ENCODE assay signal across 23 cellular contexts in genomic region chr5:173817561-173817960, GRCh38.
DNase-seq lines count a peak whose midpoint lies in the region; ATAC-seq and TF ChIP-seq lines count a peak whose summit lies in the region.
"Had no signal": no experiment of that assay in that cellular context is flagged by ENCODE, and none has a peak within 500 bp of the region (broad histone marks: within the 10 kb centered on the region; RNA-seq: fewer than 3 reads in every experiment).

No MANE protein-coding gene starts in this region.

- no peaks in the 10 kb centered on the region for H3K9me2 ChIP-seq in Karpas-422 (replicated peaks; ENCODE audit: insufficient read depth, low read length)
- no peaks in the 10 kb centered on the region for H3K9me2 ChIP-seq in SU-DHL-6 (replicated peaks; ENCODE audit: insufficient read depth, low read length)
- H3K9me2 ChIP-seq in neural cell (ENCODE audit: insufficient read depth, low read length): no peaks in the 10 kb centered on the region

- H3K9me3 Mint-ChIP-seq in activated T-helper 2 cell treated with anti-CD3 and anti-CD28 coated beads, Interferon-gamma antibody, Interleukin-2, Interleukin-4, amounts not matched to agents 10 μg/mL and 5 μg/mL and 100 μg/mL, durations not matched to agents 14 hours and 24 hours and 36 hours: no peaks in the 10 kb centered on the region

- H3K27me3 ChIP-seq in BLaER1 (no peaks in the 10 kb centered on the region), Karpas-422 (ENCODE audit: low read length) (no peaks in the 10 kb centered on the region), SU-DHL-6 (ENCODE audit: low read length) (no peaks in the 10 kb centered on the region), neural cell (ENCODE audit: insufficient read depth, low read depth, low read length) (no peaks in the 10 kb centered on the region), uterus (no peaks in the 10 kb centered on the region)

- H3K4me3 ChIP-seq in BLaER1 (no peak overlapping the region), Karpas-422 (ENCODE audit: low read length) (no peak overlapping the region), SU-DHL-6 (ENCODE audit: insufficient read depth, low read length, poor library complexity, severe bottlenecking) (no peak overlapping the region), neural cell (ENCODE audit: low read length) (peak overlapping the region; percentile 37), uterus (no peak overlapping the region)
- H3K4me3 ChIP-seq: GM23248, HAP-1, SK-N-MC had no signal

- no peak overlapping the region for H3K27ac ChIP-seq in BLaER1
- H3K27ac ChIP-seq in Karpas-422 (ENCODE audit: low read length): no peak overlapping the region
- H3K27ac ChIP-seq in SU-DHL-6 (ENCODE audit: low read depth, low read length): peak overlapping the region; percentile 70
- H3K27ac ChIP-seq in neural cell (ENCODE audit: low read length): peak overlapping the region; percentile 90
- H3K27ac ChIP-seq in uterus: no peak overlapping the region
- H3K27ac ChIP-seq: GM23248, SK-N-MC had no signal

- H4K20me1 ChIP-seq in BLaER1: no peaks in the 10 kb centered on the region
- no peaks in the 10 kb centered on the region for H4K20me1 ChIP-seq in Karpas-422 (ENCODE audit: insufficient read depth, low read depth, low read length)
- no peaks in the 10 kb centered on the region for H4K20me1 ChIP-seq in SU-DHL-6 (ENCODE audit: low read depth, low read length)
- no peaks in the 10 kb centered on the region for H4K20me1 ChIP-seq in neural cell (ENCODE audit: insufficient read depth)

- H3K79me2 ChIP-seq in Karpas-422 (ENCODE audit: low read length) (no peaks in the 10 kb centered on the region), SU-DHL-6 (ENCODE audit: insufficient read depth, low read length) (no peaks in the 10 kb centered on the region), neural cell (replicated peaks; ENCODE audit: insufficient read depth, low read length) (no peaks in the 10 kb centered on the region)

- H3K9me3 ChIP-seq in BLaER1: peaks cover 14% of the 10 kb centered on the region
- H3K9me3 ChIP-seq in Karpas-422 (ENCODE audit: low read length): no peaks in the 10 kb centered on the region
- peaks cover under 1% of the 10 kb centered on the region; the same call in 1 of the 2 replicates for H3K9me3 ChIP-seq in SU-DHL-6 (ENCODE audit: insufficient read depth, low read length)
- H3K9me3 ChIP-seq in neural cell (ENCODE audit: low read length): no peaks in the 10 kb centered on the region
- H3K9me3 ChIP-seq in uterus: no peaks in the 10 kb centered on the region
- H3K9me3 ChIP-seq: HAP-1 had no signal

- H3K36me3 ChIP-seq in BLaER1 (no peaks in the 10 kb centered on the region), Karpas-422 (ENCODE audit: insufficient read depth, low read length) (no peaks in the 10 kb centered on the region), SU-DHL-6 (ENCODE audit: low read length) (no peaks in the 10 kb centered on the region), neural cell (ENCODE audit: insufficient read depth, low read length) (no peaks in the 10 kb centered on the region), uterus (no peaks in the 10 kb centered on the region)
- H3K36me3 ChIP-seq: HAP-1 had no signal

- TF ChIP-seq RAD21 in neural cell (conservative IDR thresholded peaks at IDR 0.05): no peak

- H3K4me1 ChIP-seq in BLaER1: peaks cover 32% of the 10 kb centered on the region
- peaks cover 45% of the 10 kb centered on the region for H3K4me1 ChIP-seq in Karpas-422 (ENCODE audit: low read length)
- H3K4me1 ChIP-seq in uterus: no peaks in the 10 kb centered on the region

- H3K4me2 ChIP-seq in BLaER1 (peak overlapping the region; percentile 66), Karpas-422 (ENCODE audit: low read depth, low read length, poor library complexity, severe bottlenecking) (peak overlapping the region; percentile 27), SU-DHL-6 (ENCODE audit: low read depth, low read length, poor library complexity, severe bottlenecking) (peak overlapping the region; percentile 8), neural cell (ENCODE audit: low read length) (no peak overlapping the region)

- TF ChIP-seq POLR2A in uterus (IDR thresholded peaks at IDR 0.05): no peak

- no peak overlapping the region for H3K4me3 Mint-ChIP-seq in activated T-helper 2 cell treated with anti-CD3 and anti-CD28 coated beads, Interferon-gamma antibody, Interleukin-2, Interleukin-4, amounts not matched to agents 10 μg/mL and 5 μg/mL and 100 μg/mL, durations not matched to agents 14 hours and 24 hours and 36 hours (ENCODE audit: low read depth)

- no peak for TF ChIP-seq EP300 in neural cell (conservative IDR thresholded peaks at IDR 0.05; ENCODE audit: poor library complexity, severe bottlenecking)

- H3K4me1 Mint-ChIP-seq in activated T-helper 2 cell treated with anti-CD3 and anti-CD28 coated beads, Interferon-gamma antibody, Interleukin-2, Interleukin-4, amounts not matched to agents 10 μg/mL and 5 μg/mL and 100 μg/mL, durations not matched to agents 14 hours and 24 hours and 36 hours (ENCODE audit: low read depth): peaks cover 10% of the 10 kb centered on the region

- H3K9ac ChIP-seq in BLaER1: no peak overlapping the region
- H3K9ac ChIP-seq in Karpas-422 (ENCODE audit: low read length): no peak overlapping the region
- H3K9ac ChIP-seq in SU-DHL-6 (ENCODE audit: low read length): peak overlapping the region; percentile 11; the same call in 1 of the 2 replicates
- H3K9ac ChIP-seq in neural cell (ENCODE audit: low read length): peak overlapping the region; percentile 51
- H3K9ac ChIP-seq: GM23248 had no signal

- H2AFZ ChIP-seq in Karpas-422 (ENCODE audit: low read length) (no peak overlapping the region; the same call in 1 of the 2 replicates), SU-DHL-6 (ENCODE audit: low read depth, low read length, severe bottlenecking) (no peak overlapping the region), neural cell (ENCODE audit: low read depth, low read length) (no peak overlapping the region)
- H2AFZ ChIP-seq: GM23248 had no signal

- H3K36me3 Mint-ChIP-seq in activated T-helper 2 cell treated with anti-CD3 and anti-CD28 coated beads, Interferon-gamma antibody, Interleukin-2, Interleukin-4, amounts not matched to agents 10 μg/mL and 5 μg/mL and 100 μg/mL, durations not matched to agents 14 hours and 24 hours and 36 hours (ENCODE audit: low read depth): no peaks in the 10 kb centered on the region

- no peak overlapping the region for H3K27ac Mint-ChIP-seq in activated T-helper 2 cell treated with anti-CD3 and anti-CD28 coated beads, Interferon-gamma antibody, Interleukin-2, Interleukin-4, amounts not matched to agents 10 μg/mL and 5 μg/mL and 100 μg/mL, durations not matched to agents 14 hours and 24 hours and 36 hours

- DNase-seq in Karpas-422 (peak; percentile 50), NCI-H2171 treated with DMSO at 0.1 percent for 48 hours (lab: John Stamatoyannopoulos, UW) (no peak), uterus (no peak)
- DNase-seq in activated T-helper 2 cell treated with anti-CD3 and anti-CD28 coated beads, Interferon-gamma antibody, Interleukin-2, Interleukin-4, amounts not matched to agents 10 μg/mL and 5 μg/mL and 100 μg/mL, durations not matched to agents 14 hours and 24 hours and 36 hours (ENCODE audit: low spot score): no peak
- DNase-seq: 8988T, DMS79, GM23248, MM.1S, NCI-H1092 treated with DMSO at 0.1 percent for 48 hours, NCI-H146, NCI-H2029 treated with DMSO at 0.1 percent for 48 hours, NCI-H345, NCI-H524 treated with DMSO at 0.1 percent for 48 hours, RPMI8226, SHP77 treated with DMSO at 0.1 percent for 48 hours, T-helper 2 cell had no signal

- H3K27me3 Mint-ChIP-seq in activated T-helper 2 cell treated with anti-CD3 and anti-CD28 coated beads, Interferon-gamma antibody, Interleukin-2, Interleukin-4, amounts not matched to agents 10 μg/mL and 5 μg/mL and 100 μg/mL, durations not matched to agents 14 hours and 24 hours and 36 hours (ENCODE audit: low read depth): peaks cover 2% of the 10 kb centered on the region

- intact Hi-C loops in activated T-helper 2 cell treated with anti-CD3 and anti-CD28 coated beads, Interferon-gamma antibody, Interleukin-2, Interleukin-4, amounts not matched to agents 10 μg/mL and 5 μg/mL and 100 μg/mL, durations not matched to agents 14 hours and 24 hours and 36 hours (cut with micrococcal nuclease): no loop called here
- intact Hi-C loops in uterus (cut with DNase I; ENCODE audit: low total_unique reads): no loop called here

- TF ChIP-seq CTCF in SU-DHL-6 (IDR thresholded peaks at IDR 0.05; ENCODE audit: insufficient read depth, low read length, poor library complexity, severe bottlenecking) (no peak), neural cell (IDR thresholded peaks at IDR 0.05; ENCODE audit: poor library complexity, severe bottlenecking) (no peak), uterus (IDR thresholded peaks at IDR 0.05) (no peak)

- no peak for ATAC-seq in GM19463 (IDR thresholded peaks at IDR 0.05; ENCODE audit: unreplicated experiment)
- ATAC-seq: PC-3 had no signal

- H3F3A ChIP-seq in SU-DHL-6 (ENCODE audit: insufficient read depth) (peaks cover 39% of the 10 kb centered on the region), neural cell (ENCODE audit: insufficient read depth, low read length, poor library complexity, severe bottlenecking) (peaks cover 4% of the 10 kb centered on the region)

TF ChIP-seq in neural cell, 6 proteins besides CTCF, POLR2A, EP300 and RAD21 (continues in another document):
- TF ChIP-seq POLR2AphosphoS5 (IDR thresholded peaks at IDR 0.05) (no peak), SMC3 (conservative IDR thresholded peaks at IDR 0.05; ENCODE audit: poor library complexity) (no peak), TAF1 (IDR thresholded peaks at IDR 0.05; ENCODE audit: low read depth) (no peak), EZH2 (IDR thresholded peaks at IDR 0.05; ENCODE audit: borderline replicate concordance, insufficient read depth, low read length, poor library complexity, severe bottlenecking) (no peak)

Comparison
In these comparisons a context has a peak if more than half of its experiments do, and no peak if none do; other contexts are left out.
1. H3K27ac ChIP-seq: peak in SU-DHL-6 (single experiment) and neural cell (single experiment); none in BLaER1 (single experiment), Karpas-422 (single experiment) and uterus (0 of 2).
2. H3K9ac ChIP-seq: peak in SU-DHL-6 (single experiment) and neural cell (single experiment); none in BLaER1 (single experiment) and Karpas-422 (single experiment).